Comparison of ENCODE assay signal across 1 cellular context in genomic region chr16:66933776-66934137, GRCh38.
TF ChIP-seq lines count a peak whose summit lies in the region.

No MANE protein-coding gene starts in this region.

TF ChIP-seq in GM12878, 131 proteins besides CTCF, POLR2A, EP300 and RAD21:
- TF ChIP-seq HDGF (IDR thresholded peaks at IDR 0.05) = no peak
- no peak for TF ChIP-seq ATF7 (IDR thresholded peaks at IDR 0.05; ENCODE audit: low read depth)
- no peak for TF ChIP-seq CBX3 (IDR thresholded peaks at IDR 0.05; ENCODE audit: borderline replicate concordance, low read depth)
- no peak for TF ChIP-seq STAT3 (IDR thresholded peaks at IDR 0.05; ENCODE audit: low read depth, low read length)
- no peak for TF ChIP-seq YY1 (IDR thresholded peaks at IDR 0.05; ENCODE audit: low read depth, low read length)
- no peak for TF ChIP-seq GATAD2B (conservative IDR thresholded peaks at IDR 0.05; ENCODE audit: low read depth)
- TF ChIP-seq BCL3 (IDR thresholded peaks at IDR 0.05; ENCODE audit: borderline replicate concordance, insufficient read depth, low read depth, low read length, poor library complexity, severe bottlenecking) = no peak
- TF ChIP-seq, protein P1, sequence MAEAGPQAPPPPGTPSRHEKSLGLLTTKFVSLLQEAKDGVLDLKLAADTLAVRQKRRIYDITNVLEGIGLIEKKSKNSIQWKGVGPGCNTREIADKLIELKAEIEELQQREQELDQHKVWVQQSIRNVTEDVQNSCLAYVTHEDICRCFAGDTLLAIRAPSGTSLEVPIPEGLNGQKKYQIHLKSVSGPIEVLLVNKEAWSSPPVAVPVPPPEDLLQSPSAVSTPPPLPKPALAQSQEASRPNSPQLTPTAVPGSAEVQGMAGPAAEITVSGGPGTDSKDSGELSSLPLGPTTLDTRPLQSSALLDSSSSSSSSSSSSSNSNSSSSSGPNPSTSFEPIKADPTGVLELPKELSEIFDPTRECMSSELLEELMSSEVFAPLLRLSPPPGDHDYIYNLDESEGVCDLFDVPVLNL (IDR thresholded peaks at IDR 0.05; ENCODE audit: low read depth, low read length) = no peak
- TF ChIP-seq SPI1 (IDR thresholded peaks at IDR 0.05; ENCODE audit: borderline replicate concordance, insufficient read depth, low read depth, low read length) = no peak
- TF ChIP-seq ETV6 (conservative IDR thresholded peaks at IDR 0.05 in 1 of 2, IDR thresholded peaks at IDR 0.05 in 1 of 2; ENCODE audit: borderline replicate concordance in 1 of 2, low read depth in 1 of 2) = no peak
- TF ChIP-seq, protein P2, sequence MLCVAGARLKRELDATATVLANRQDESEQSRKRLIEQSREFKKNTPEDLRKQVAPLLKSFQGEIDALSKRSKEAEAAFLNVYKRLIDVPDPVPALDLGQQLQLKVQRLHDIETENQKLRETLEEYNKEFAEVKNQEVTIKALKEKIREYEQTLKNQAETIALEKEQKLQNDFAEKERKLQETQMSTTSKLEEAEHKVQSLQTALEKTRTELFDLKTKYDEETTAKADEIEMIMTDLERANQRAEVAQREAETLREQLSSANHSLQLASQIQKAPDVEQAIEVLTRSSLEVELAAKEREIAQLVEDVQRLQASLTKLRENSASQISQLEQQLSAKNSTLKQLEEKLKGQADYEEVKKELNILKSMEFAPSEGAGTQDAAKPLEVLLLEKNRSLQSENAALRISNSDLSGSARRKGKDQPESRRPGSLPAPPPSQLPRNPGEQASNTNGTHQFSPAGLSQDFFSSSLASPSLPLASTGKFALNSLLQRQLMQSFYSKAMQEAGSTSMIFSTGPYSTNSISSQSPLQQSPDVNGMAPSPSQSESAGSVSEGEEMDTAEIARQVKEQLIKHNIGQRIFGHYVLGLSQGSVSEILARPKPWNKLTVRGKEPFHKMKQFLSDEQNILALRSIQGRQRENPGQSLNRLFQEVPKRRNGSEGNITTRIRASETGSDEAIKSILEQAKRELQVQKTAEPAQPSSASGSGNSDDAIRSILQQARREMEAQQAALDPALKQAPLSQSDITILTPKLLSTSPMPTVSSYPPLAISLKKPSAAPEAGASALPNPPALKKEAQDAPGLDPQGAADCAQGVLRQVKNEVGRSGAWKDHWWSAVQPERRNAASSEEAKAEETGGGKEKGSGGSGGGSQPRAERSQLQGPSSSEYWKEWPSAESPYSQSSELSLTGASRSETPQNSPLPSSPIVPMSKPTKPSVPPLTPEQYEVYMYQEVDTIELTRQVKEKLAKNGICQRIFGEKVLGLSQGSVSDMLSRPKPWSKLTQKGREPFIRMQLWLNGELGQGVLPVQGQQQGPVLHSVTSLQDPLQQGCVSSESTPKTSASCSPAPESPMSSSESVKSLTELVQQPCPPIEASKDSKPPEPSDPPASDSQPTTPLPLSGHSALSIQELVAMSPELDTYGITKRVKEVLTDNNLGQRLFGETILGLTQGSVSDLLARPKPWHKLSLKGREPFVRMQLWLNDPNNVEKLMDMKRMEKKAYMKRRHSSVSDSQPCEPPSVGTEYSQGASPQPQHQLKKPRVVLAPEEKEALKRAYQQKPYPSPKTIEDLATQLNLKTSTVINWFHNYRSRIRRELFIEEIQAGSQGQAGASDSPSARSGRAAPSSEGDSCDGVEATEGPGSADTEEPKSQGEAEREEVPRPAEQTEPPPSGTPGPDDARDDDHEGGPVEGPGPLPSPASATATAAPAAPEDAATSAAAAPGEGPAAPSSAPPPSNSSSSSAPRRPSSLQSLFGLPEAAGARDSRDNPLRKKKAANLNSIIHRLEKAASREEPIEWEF (IDR thresholded peaks at IDR 0.05; ENCODE audit: insufficient replicate concordance, low read depth, low read length) = no peak
- no peak for TF ChIP-seq ATF3 (IDR thresholded peaks at IDR 0.05; ENCODE audit: borderline replicate concordance, extremely low read depth, low read depth, low read length)
- TF ChIP-seq CHD1 (IDR thresholded peaks at IDR 0.05; ENCODE audit: low read depth, low read length) = no peak
- no peak for TF ChIP-seq SIN3A (IDR thresholded peaks at IDR 0.05; ENCODE audit: low read depth, low read length)
- no peak for TF ChIP-seq RELB (IDR thresholded peaks at IDR 0.05; ENCODE audit: low read depth)
- TF ChIP-seq ZSCAN29 (IDR thresholded peaks at IDR 0.05) = no peak
- TF ChIP-seq, protein P3, sequence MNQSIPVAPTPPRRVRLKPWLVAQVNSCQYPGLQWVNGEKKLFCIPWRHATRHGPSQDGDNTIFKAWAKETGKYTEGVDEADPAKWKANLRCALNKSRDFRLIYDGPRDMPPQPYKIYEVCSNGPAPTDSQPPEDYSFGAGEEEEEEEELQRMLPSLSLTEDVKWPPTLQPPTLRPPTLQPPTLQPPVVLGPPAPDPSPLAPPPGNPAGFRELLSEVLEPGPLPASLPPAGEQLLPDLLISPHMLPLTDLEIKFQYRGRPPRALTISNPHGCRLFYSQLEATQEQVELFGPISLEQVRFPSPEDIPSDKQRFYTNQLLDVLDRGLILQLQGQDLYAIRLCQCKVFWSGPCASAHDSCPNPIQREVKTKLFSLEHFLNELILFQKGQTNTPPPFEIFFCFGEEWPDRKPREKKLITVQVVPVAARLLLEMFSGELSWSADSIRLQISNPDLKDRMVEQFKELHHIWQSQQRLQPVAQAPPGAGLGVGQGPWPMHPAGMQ (IDR thresholded peaks at IDR 0.05; ENCODE audit: borderline replicate concordance) = no peak
- no peak for TF ChIP-seq SREBF2 (IDR thresholded peaks at IDR 0.05; ENCODE audit: low read length)
- TF ChIP-seq BRCA1 (IDR thresholded peaks at IDR 0.05; ENCODE audit: low read depth, low read length) = no peak
- TF ChIP-seq PAX5 (IDR thresholded peaks at IDR 0.05; ENCODE audit: borderline replicate concordance, low read depth, low read length) = no peak
